In genomic region chr1:77039739-77040138, GRCh38 we compare ENCODE assay signal across 9 cellular contexts.
DNase-seq lines count a peak whose midpoint lies in the region; ATAC-seq and TF ChIP-seq lines count a peak whose summit lies in the region.
"Had no signal": no experiment of that assay in that cellular context is flagged by ENCODE, and none has a peak within 500 bp of the region (broad histone marks: within the 10 kb centered on the region; RNA-seq: fewer than 3 reads in every experiment).

No MANE protein-coding gene starts in this region.

- no peaks in the 10 kb centered on the region for H3K36me3 ChIP-seq in kidney epithelial cell (ENCODE audit: control insufficient read depth, insufficient read depth, low read length)
- H3K36me3 ChIP-seq in upper lobe of right lung, result no peaks in the 10 kb centered on the region
- H3K36me3 ChIP-seq: breast epithelium, neutrophil had no signal

- no peak overlapping the region for H3K4me3 ChIP-seq in kidney epithelial cell (ENCODE audit: low read depth, low read length)
- no peak overlapping the region for H3K4me3 ChIP-seq in upper lobe of right lung
- H3K4me3 ChIP-seq: breast epithelium had no signal

- no peak for TF ChIP-seq CTCF in kidney epithelial cell (IDR thresholded peaks at IDR 0.05; ENCODE audit: insufficient read depth, low read length, poor library complexity, severe bottlenecking)
- TF ChIP-seq CTCF in upper lobe of right lung (IDR thresholded peaks at IDR 0.05), result no peak

- intact Hi-C loops in upper lobe of right lung (cut with DNase I), result no loop called here

- DNase-seq in HT-29 (ENCODE audit: low spot score), result peak; percentile 69
- DNase-seq in astrocyte of the hippocampus (ENCODE audit: low read depth, low spot score), result peak; percentile 94
- DNase-seq in kidney epithelial cell (ENCODE audit: low read depth), result peak; percentile 89
- DNase-seq in upper lobe of right lung, result no peak
- no peak for DNase-seq in activated T-cell treated with anti-CD3 and anti-CD28 coated beads, Interleukin-2, amount 50 U/mL, for 48 hours
- no peak for DNase-seq in stimulated activated CD4-positive, alpha-beta T cell treated with anti-CD3 and anti-CD28 coated beads, Interleukin-2, amount 100 ng/mL, for 24 hours

- no peaks in the 10 kb centered on the region for H3K9me3 ChIP-seq in upper lobe of right lung
- H3K9me3 ChIP-seq: breast epithelium, neutrophil had no signal

- H3K4me1 ChIP-seq in upper lobe of right lung, result no peaks in the 10 kb centered on the region
- H3K4me1 ChIP-seq: breast epithelium had no signal

- H3K27ac ChIP-seq in upper lobe of right lung, result no peak overlapping the region
- H3K27ac ChIP-seq: breast epithelium, neutrophil had no signal

- ATAC-seq in upper lobe of right lung, result peak; percentile 58
- no peak for ATAC-seq in GM18511 (IDR thresholded peaks at IDR 0.05; ENCODE audit: unreplicated experiment)

- no peaks in the 10 kb centered on the region for H3K27me3 ChIP-seq in kidney epithelial cell (ENCODE audit: control insufficient read depth, insufficient read depth, low read length)
- no peaks in the 10 kb centered on the region for H3K27me3 ChIP-seq in upper lobe of right lung
- H3K27me3 ChIP-seq: breast epithelium, neutrophil had no signal

Comparison
In these comparisons a context has a peak if more than half of its experiments do, and no peak if none do; other contexts are left out.
1. DNase-seq: peak in HT-29 (single experiment), astrocyte of the hippocampus (single experiment) and kidney epithelial cell (single experiment); none in upper lobe of right lung (single experiment), activated T-cell treated with anti-CD3 and anti-CD28 coated beads, Interleukin-2, amount 50 U/mL, for 48 hours (0 of 2) and stimulated activated CD4-positive, alpha-beta T cell treated with anti-CD3 and anti-CD28 coated beads, Interleukin-2, amount 100 ng/mL, for 24 hours (0 of 2).